ENCODE assay signal across 8 cellular contexts in the genomic region with DNA sequence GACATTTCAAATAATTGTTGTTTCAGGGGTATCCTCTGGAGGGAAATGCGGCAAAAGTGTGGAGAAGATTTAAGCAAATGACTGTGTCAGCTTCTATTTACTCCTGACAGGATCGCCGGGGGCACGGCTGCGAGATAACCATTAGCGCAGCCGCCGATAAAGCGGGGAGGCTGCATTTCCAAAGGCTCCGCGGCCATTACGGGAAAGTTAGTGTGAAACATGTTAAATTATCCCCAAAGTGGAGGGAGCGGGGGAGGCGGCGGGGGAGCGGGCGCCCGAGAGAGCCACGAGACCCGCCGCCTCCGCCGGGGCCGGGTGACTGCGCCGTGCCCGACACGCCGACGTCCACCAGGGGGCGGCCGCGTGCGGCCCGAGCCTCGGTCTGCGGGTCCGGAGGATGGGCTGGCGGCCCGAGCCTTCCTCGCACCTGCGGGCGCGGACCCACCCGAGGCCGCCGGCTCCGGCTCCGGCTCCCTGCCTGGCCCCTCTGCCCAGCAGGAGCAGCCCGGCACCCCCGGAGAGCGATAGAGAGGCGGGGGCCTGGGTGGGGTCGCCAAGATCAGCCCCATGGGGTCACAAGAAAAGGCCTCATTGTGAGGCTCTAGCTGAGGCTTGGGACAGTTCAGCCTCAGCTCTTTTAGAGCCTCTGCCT.
DNase-seq lines count a peak whose midpoint lies in the region; ATAC-seq and TF ChIP-seq lines count a peak whose summit lies in the region.

No MANE protein-coding gene starts in this region.

- no peak for TF ChIP-seq POLR2A in transverse colon (IDR thresholded peaks at IDR 0.05)

- H3K9me3 ChIP-seq in GM23248 (ENCODE audit: low read depth) (no peaks in the 10 kb centered on the region), transverse colon (no peaks in the 10 kb centered on the region)

- ATAC-seq in activated CD4-positive, CD25-positive, alpha-beta regulatory T cell treated with anti-CD3 and anti-CD28 coated beads, Interleukin-2, amount 50 U/mL, for 24 hours, result peak; percentile 79 to 87
- ATAC-seq in naive B cell (ENCODE audit: low read depth in 2 of 2), result peak; percentile 84 to 85

- TF ChIP-seq EP300 in transverse colon (IDR thresholded peaks at IDR 0.05; ENCODE audit: low read depth), result no peak

- H3K36me3 ChIP-seq in GM23248 (ENCODE audit: low read depth) (no peaks in the 10 kb centered on the region), transverse colon (no peaks in the 10 kb centered on the region)

- H3K27ac Mint-ChIP-seq in chondrocyte (ENCODE audit: unreplicated experiment) (no peak overlapping the region), naive B cell (peak overlapping the region in 2 of 6 donors; percentile 33 to 53)

- peaks cover 69% of the 10 kb centered on the region for H3K27me3 Mint-ChIP-seq in chondrocyte (ENCODE audit: low read depth)
- peaks cover 56 to 74% (median 65%) of the 10 kb centered on the region in 3 donors for H3K27me3 Mint-ChIP-seq in naive B cell

- H3K9me2 ChIP-seq in GM23248 (ENCODE audit: insufficient read depth), result no peaks in the 10 kb centered on the region

- no peak overlapping the region for H2AFZ ChIP-seq in GM23248

- H3K36me3 Mint-ChIP-seq in chondrocyte (ENCODE audit: low read depth) (no peaks in the 10 kb centered on the region), naive B cell (no peaks in the 10 kb centered on the region)

- TF ChIP-seq CTCF in chondrocyte (IDR thresholded peaks at IDR 0.05) (peak; percentile 90), transverse colon (IDR thresholded peaks at IDR 0.05) (peak in 4 of 5 experiments; percentile 39 to 80 (median 63))

- H3K27ac ChIP-seq in GM23248 (no peak overlapping the region), transverse colon (no peak overlapping the region)

- H3K4me2 ChIP-seq in GM23248 (ENCODE audit: unreplicated experiment), result no peak overlapping the region

- H3K4me1 ChIP-seq in GM23248 (ENCODE audit: insufficient read depth) (no peaks in the 10 kb centered on the region), transverse colon (peaks cover 0 to 4% (median 1%) of the 10 kb centered on the region in 4 donors)

- H3K9ac ChIP-seq in GM23248, result no peak overlapping the region

- H3K9me3 Mint-ChIP-seq in chondrocyte (ENCODE audit: low read depth) (no peaks in the 10 kb centered on the region), naive B cell (no peaks in the 10 kb centered on the region)

- in situ Hi-C loops in ACHN (cut with HindIII; ENCODE audit: low pct_ligation_motif_present, low pct_unique_long_range_greater_than_20kb, low sequenced_read_pairs) (no loop called here), GM23248 (cut with MboI) (no loop called here), transverse colon (cut with MboI; ENCODE audit: low pct_ligation_motif_present in 1 of 4, low pct_unique_long_range_greater_than_20kb in 1 of 4, low sequenced_read_pairs in 3 of 4) (no loop called here)

- H3K4me3 Mint-ChIP-seq in chondrocyte (ENCODE audit: unreplicated experiment) (peak overlapping the region; percentile 6), naive B cell (peak overlapping the region in 3 of 8 donors; percentile 22 to 44 (median 36))

- H3K27me3 ChIP-seq in GM23248 (replicated peaks; ENCODE audit: insufficient read depth) (peaks cover 65% of the 10 kb centered on the region), transverse colon (peaks cover 95% of the 10 kb centered on the region)

- 6 to 10% methylated on average over 22 to 43 of the region's 54 CpGs for WGBS in GM23248 (ENCODE audit: low coverage in 1 of 2, low lambda C conversion rate in 2 of 2, missing lambda C conversion rate in 2 of 2), 2 experiments
- WGBS in transverse colon (ENCODE audit: low coverage in 1 of 2), 2 donors, result 2 to 14% methylated on average over 9 to 24 of the region's 54 CpGs

- no peaks in the 10 kb centered on the region for H3F3A ChIP-seq in GM23248 (ENCODE audit: insufficient read depth)

- intact Hi-C loops in transverse colon (cut with DNase I; ENCODE audit: low total_unique reads), result no loop called here

- H3K4me1 Mint-ChIP-seq in chondrocyte (ENCODE audit: low read depth) (peaks cover 3% of the 10 kb centered on the region), naive B cell (peaks cover 10 to 13% (median 11%) of the 10 kb centered on the region in 3 donors)

- no peaks in the 10 kb centered on the region for H3K79me2 ChIP-seq in GM23248 (ENCODE audit: insufficient read depth)

- H3K4me3 ChIP-seq in GM23248 (peak overlapping the region; percentile 45; the same call in 1 of the 2 replicates), transverse colon (peak overlapping the region in 1 of 4 donors; percentile 22)

- DNase-seq in ACHN, result peak; percentile 35
- DNase-seq in GM23248, result peak; percentile 53
- no peak for DNase-seq in chondrocyte (ENCODE audit: low spot score)
- DNase-seq in naive B cell, result peak; percentile 47
- DNase-seq in transverse colon, result peak; percentile 27
- DNase-seq in HT-29 (ENCODE audit: low spot score), result no peak
- no peak for DNase-seq in NCI-H774 (lab: John Stamatoyannopoulos, UW)

- H4K20me1 ChIP-seq in GM23248 (ENCODE audit: insufficient read depth), result no peaks in the 10 kb centered on the region

Comparison
In these comparisons a context has a peak if more than half of its experiments do, and no peak if none do; other contexts are left out.
1. DNase-seq: peak in ACHN (single experiment), GM23248 (single experiment), naive B cell (single experiment) and transverse colon (single experiment); none in chondrocyte (single experiment), HT-29 (single experiment) and NCI-H774 (single experiment).